Comparison of ENCODE assay signal across 10 cellular contexts in the genomic region with DNA sequence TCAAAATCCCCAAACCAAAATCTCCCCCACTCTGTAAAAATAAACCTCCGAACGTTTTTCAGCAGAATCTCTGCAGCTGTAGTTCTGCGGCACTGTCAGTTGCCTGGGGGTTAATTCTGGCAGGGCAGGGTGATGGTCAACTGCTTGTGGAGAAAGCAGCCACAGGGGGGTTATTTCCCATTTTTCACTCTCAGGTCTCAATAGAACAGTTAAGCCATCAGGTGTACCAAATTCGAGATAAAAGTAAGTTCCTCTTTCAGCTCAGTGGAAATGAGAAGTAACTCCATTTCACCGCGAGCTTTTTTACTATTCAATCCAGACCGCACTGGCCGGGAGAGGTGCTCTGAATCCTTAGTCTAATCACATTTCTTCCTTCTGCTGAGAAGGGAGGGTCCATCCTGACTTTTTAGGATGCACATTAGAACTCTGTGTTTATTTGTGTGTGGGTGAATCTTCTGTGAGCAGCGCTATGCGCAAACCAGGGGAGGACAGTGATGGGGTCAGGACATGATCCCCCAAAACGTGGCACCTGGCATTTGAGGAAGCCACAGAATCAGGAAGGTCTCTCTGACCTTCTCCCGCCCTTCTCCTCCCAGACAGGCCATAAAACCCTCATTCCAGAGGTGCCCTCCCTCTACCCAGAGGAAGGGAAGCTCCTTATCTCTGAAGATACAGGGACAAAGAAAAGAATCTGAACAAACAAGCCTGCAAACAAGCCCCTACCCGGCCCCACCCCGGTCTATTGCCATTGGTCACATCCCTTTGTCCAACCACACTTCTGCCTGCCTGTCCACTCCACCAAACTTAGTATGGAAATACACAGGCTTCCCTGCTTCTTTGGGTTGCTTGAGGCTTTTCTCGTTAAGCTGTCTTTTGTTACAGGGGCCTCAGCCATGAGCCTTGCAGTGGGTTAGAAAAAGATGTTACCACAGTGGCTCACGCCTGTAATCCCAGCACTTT.
DNase-seq lines count a peak whose midpoint lies in the region; ATAC-seq lines count a peak whose summit lies in the region.
"Had no signal": no experiment of that assay in that cellular context is flagged by ENCODE, and none has a peak within 500 bp of the region (broad histone marks: within the 10 kb centered on the region; RNA-seq: fewer than 3 reads in every experiment).

No MANE protein-coding gene starts in this region.

- peaks cover 20% of the 10 kb centered on the region for H3K27me3 Mint-ChIP-seq in stimulated activated memory B cell treated with anti-CD40 and anti-IgM and Interleukin-4, amounts not matched to agents 10 μg/mL and 1 μg/mL and 100 μg/mL, for 72 hours

- H3K4me3 Mint-ChIP-seq in stimulated activated memory B cell treated with anti-CD40 and anti-IgM and Interleukin-4, amounts not matched to agents 10 μg/mL and 1 μg/mL and 100 μg/mL, for 72 hours, result no peak overlapping the region
- H3K4me3 Mint-ChIP-seq: dendritic cell treated with granulocyte-macrophage colony-stimulating factor and Interleukin-4, amounts not matched to agents 40 ng/mL and 50 ng/mL, for 4 days had no signal

- peak overlapping the region; percentile 60 for H3K27ac Mint-ChIP-seq in stimulated activated memory B cell treated with anti-CD40 and anti-IgM and Interleukin-4, amounts not matched to agents 10 μg/mL and 1 μg/mL and 100 μg/mL, for 72 hours
- H3K27ac Mint-ChIP-seq: dendritic cell treated with granulocyte-macrophage colony-stimulating factor and Interleukin-4, amounts not matched to agents 40 ng/mL and 50 ng/mL, for 4 days had no signal

- peaks cover 36% of the 10 kb centered on the region for H3K4me1 Mint-ChIP-seq in stimulated activated memory B cell treated with anti-CD40 and anti-IgM and Interleukin-4, amounts not matched to agents 10 μg/mL and 1 μg/mL and 100 μg/mL, for 72 hours

- in situ Hi-C loops in SK-MEL-5 (cut with HindIII; ENCODE audit: low pct_unique_long_range_greater_than_20kb, low sequenced_read_pairs), result no loop called here

- H3K9me3 Mint-ChIP-seq in stimulated activated memory B cell treated with anti-CD40 and anti-IgM and Interleukin-4, amounts not matched to agents 10 μg/mL and 1 μg/mL and 100 μg/mL, for 72 hours, result no peaks in the 10 kb centered on the region

- peak; percentile 54 for ATAC-seq in HG02973 (IDR thresholded peaks at IDR 0.05; ENCODE audit: unreplicated experiment)
- peak; percentile 93 for ATAC-seq in stimulated activated memory B cell treated with anti-CD40 and anti-IgM and Interleukin-4, amounts not matched to agents 10 μg/mL and 1 μg/mL and 100 μg/mL, for 72 hours

- H3K36me3 Mint-ChIP-seq in stimulated activated memory B cell treated with anti-CD40 and anti-IgM and Interleukin-4, amounts not matched to agents 10 μg/mL and 1 μg/mL and 100 μg/mL, for 72 hours, result no peaks in the 10 kb centered on the region

- DNase-seq in GM19240 (ENCODE audit: insufficient read length, low spot score) (peak; percentile 48), SK-MEL-5 (ENCODE audit: low read depth, low spot score) (peak; percentile 25), cerebellum (ENCODE audit: low spot score) (no peak), NCI-H748 treated with DMSO at 0.1 percent for 48 hours (lab: John Stamatoyannopoulos, UW) (no peak), GF-D8 (lab: John Stamatoyannopoulos, UW) (no peak)
- DNase-seq: activated effector memory CD4-positive, alpha-beta T cell treated with anti-CD3 and anti-CD28 coated beads, Interleukin-2, amount 50 U/mL, for 16 hours; DMS79 had no signal

Comparison
In these comparisons a context has a peak if more than half of its experiments do, and no peak if none do; other contexts are left out.
1. DNase-seq: peak in GM19240 (single experiment) and SK-MEL-5 (single experiment); none in cerebellum (single experiment), NCI-H748 treated with DMSO at 0.1 percent for 48 hours (single experiment) and GF-D8 (single experiment).